In the genomic region with DNA sequence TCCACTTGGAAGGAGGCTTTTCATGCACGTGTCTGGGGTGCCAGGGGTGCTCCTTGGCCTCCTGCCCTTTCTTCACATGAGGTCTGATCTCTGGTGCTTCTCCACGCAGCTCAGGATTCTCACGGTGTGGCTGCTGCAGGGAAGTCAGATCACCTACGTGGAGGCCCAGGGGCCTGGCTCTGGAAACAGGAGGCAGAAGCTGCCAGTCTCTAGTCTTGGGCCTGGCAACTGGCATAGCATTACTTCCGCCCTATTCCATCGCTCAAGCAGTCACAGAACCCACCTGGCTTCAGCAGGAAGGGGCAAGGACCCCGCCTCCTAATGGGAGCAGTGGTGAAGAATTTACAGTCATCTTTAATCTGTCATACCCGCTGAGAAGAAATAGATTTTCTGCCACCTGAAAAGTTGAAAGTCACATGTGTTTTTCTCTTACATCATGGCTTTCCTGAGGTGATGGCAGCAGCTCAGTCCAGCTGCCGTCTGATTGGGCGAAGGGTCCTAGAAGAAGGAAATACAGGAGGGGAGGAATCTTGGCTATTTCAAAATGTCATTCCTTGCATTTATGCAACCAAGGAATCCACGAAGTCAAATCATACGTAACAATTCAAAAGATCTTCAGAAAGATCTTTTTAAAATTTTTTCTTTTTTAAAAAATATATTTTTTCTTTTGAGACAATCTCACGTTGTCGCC, we compare ENCODE assay signal across 15 cellular contexts. TPM values are rescaled to one million over a fixed set of nuclear protein-coding genes. Genes with fewer than 3 reads are reported as not detected.
DNase-seq lines count a peak whose midpoint lies in the region; ATAC-seq, FAIRE-seq and TF ChIP-seq lines count a peak whose summit lies in the region.
"Had no signal": no experiment of that assay in that cellular context is flagged by ENCODE, and none has a peak within 500 bp of the region (broad histone marks: within the 10 kb centered on the region; RNA-seq: fewer than 3 reads in every experiment).

No MANE protein-coding gene starts in this region.

- no peaks in the 10 kb centered on the region for H4K20me1 ChIP-seq in IMR-90 (ENCODE audit: insufficient read depth, low read length)
- H4K20me1 ChIP-seq: BLaER1 treated with 17β-estradiol and CSF1 and Interleukin-3, amounts not matched to agents 10 nM and 100 nM had no signal

- no peaks in the 10 kb centered on the region for H3K27me3 ChIP-seq in IMR-90 (ENCODE audit: control insufficient read depth, insufficient read depth, low read length)
- H3K27me3 ChIP-seq in trophoblast cell (ENCODE audit: insufficient read depth, low read length) = no peaks in the 10 kb centered on the region
- H3K27me3 ChIP-seq: BLaER1 treated with 17β-estradiol and CSF1 and Interleukin-3, amounts not matched to agents 10 nM and 100 nM had no signal

- H4K91ac ChIP-seq in IMR-90 (ENCODE audit: insufficient read depth, low read depth, low read length) = 0 out of 2 replicates have a peak overlapping the region, but pooled peaks have one; percentile 42
- peak overlapping the region; percentile 17 for H4K91ac ChIP-seq in trophoblast cell (ENCODE audit: low read depth, low read length)

- H3K27ac ChIP-seq in IMR-90 (ENCODE audit: insufficient read depth, low read length) = no peak overlapping the region; the same call in 1 of the 2 replicates
- no peak overlapping the region for H3K27ac ChIP-seq in kidney (ENCODE audit: low read depth in 2 of 2, low read length in 2 of 2)
- H3K27ac ChIP-seq in trophoblast cell (ENCODE audit: low read depth, low read length) = no peak overlapping the region
- H3K27ac ChIP-seq: BLaER1 treated with 17β-estradiol and CSF1 and Interleukin-3, amounts not matched to agents 10 nM and 100 nM had no signal

- BruUV-seq in IMR-90 (replicated peaks; lab: Mats Ljungman, UMichigan) = no TSS peak

- no peak overlapping the region for H4K5ac ChIP-seq in IMR-90 (ENCODE audit: low read depth, low read length)

- TF ChIP-seq POLR2A in IMR-90 (IDR thresholded peaks at IDR 0.05; ENCODE audit: low read depth, low read length) = no peak

- 100% methylated on average over 1 of the region's 14 CpGs; no CpG with 5 or more reads in 1 of the 2 experiments for WGBS in IMR-90 (ENCODE audit: extremely low coverage in 2 of 2, insufficient read length in 1 of 2), 2 experiments
- no CpG with 5 or more reads among the region's 14 CpGs for WGBS in trophoblast cell (ENCODE audit: extremely low coverage, insufficient coverage, insufficient read length)

- no peak overlapping the region for H4K8ac ChIP-seq in IMR-90 (ENCODE audit: low read depth in 2 of 2, low read length in 2 of 2)
- no peak overlapping the region for H4K8ac ChIP-seq in trophoblast cell (ENCODE audit: low read depth, low read length)

- no peak overlapping the region for H3K4me2 ChIP-seq in IMR-90 (ENCODE audit: low read depth, low read length)
- H3K4me2 ChIP-seq in trophoblast cell (ENCODE audit: low read length) = no peak overlapping the region
- H3K4me2 ChIP-seq: BLaER1 treated with 17β-estradiol and CSF1 and Interleukin-3, amounts not matched to agents 10 nM and 100 nM had no signal

- POLR2A ChIA-PET in IMR-90 (lab: Charles Lee; ENCODE audit: unreplicated experiment) = no interaction called here

- no peak for TF ChIP-seq RAD21 in IMR-90 (IDR thresholded peaks at IDR 0.05; ENCODE audit: low read length)

- H2BK5ac ChIP-seq in IMR-90 (ENCODE audit: low read depth, low read length, poor library complexity, severe bottlenecking) = no peak overlapping the region
- H2BK5ac ChIP-seq in trophoblast cell (ENCODE audit: low read depth, low read length, poor library complexity) = no peak overlapping the region

- H2BK120ac ChIP-seq in IMR-90 (ENCODE audit: low read depth, low read length) = no peak overlapping the region
- H2BK120ac ChIP-seq in trophoblast cell (ENCODE audit: insufficient read depth, low read length, poor library complexity) = no peak overlapping the region

- no peak for TF ChIP-seq CTCF in IMR-90 (conservative IDR thresholded peaks at IDR 0.05; ENCODE audit: low read depth, low read length)
- TF ChIP-seq CTCF in kidney (IDR thresholded peaks at IDR 0.05; ENCODE audit: borderline replicate concordance, extremely low read depth, insufficient read depth) = no peak

- H3K23ac ChIP-seq in IMR-90 (ENCODE audit: low read depth, low read length) = no peak overlapping the region
- no peak overlapping the region for H3K23ac ChIP-seq in trophoblast cell (ENCODE audit: low read length)

- intact Hi-C loops in IMR-90 (cut with micrococcal nuclease) (no loop called here), kidney (cut with DNase I) (no loop called here)

- CTCF ChIA-PET in IMR-90 (lab: Yijun Ruan, JAX) = interaction anchor here (0.6 kb wide), 1 partner anchor 846 kb away, joined by 4 read pairs; no protein-coding TSS in a partner anchor

- peak; percentile 19 for FAIRE-seq in G401.6 (lab: Jason Lieb, UNC)
- no peak for FAIRE-seq in kidney (lab: Jason Lieb, UNC)
- FAIRE-seq: GM12878, GM18507, H54 had no signal

- H2AK5ac ChIP-seq in IMR-90 (ENCODE audit: low read depth, low read length) (peak overlapping the region; percentile 15; the same call in 1 of the 2 replicates), trophoblast cell (ENCODE audit: low read length) (no peak overlapping the region)

- H3K4me3 ChIP-seq in IMR-90 (ENCODE audit: insufficient read depth, low read depth, low read length) (no peak overlapping the region), kidney (ENCODE audit: low read length in 2 of 2) (no peak overlapping the region), trophoblast cell (ENCODE audit: low read depth, low read length) (no peak overlapping the region)
- H3K4me3 ChIP-seq: BLaER1 treated with 17β-estradiol and CSF1 and Interleukin-3, amounts not matched to agents 10 nM and 100 nM; GM12878 had no signal

- ATAC-seq in IMR-90 (ENCODE audit: low read depth) = no peak
- ATAC-seq: GM12878, HCT116 had no signal

- H3K9me3 ChIP-seq in IMR-90 (ENCODE audit: control insufficient read depth, insufficient read depth, low read length) (no peaks in the 10 kb centered on the region), kidney (ENCODE audit: control insufficient read depth in 1 of 2, low read length in 2 of 2) (no peaks in the 10 kb centered on the region), trophoblast cell (ENCODE audit: insufficient read depth, low read depth, low read length) (no peaks in the 10 kb centered on the region)

- no peaks in the 10 kb centered on the region for H3K4me1 ChIP-seq in IMR-90 (ENCODE audit: control insufficient read depth, insufficient read depth, low read length)
- no peaks in the 10 kb centered on the region for H3K4me1 ChIP-seq in kidney (ENCODE audit: control insufficient read depth in 1 of 2, insufficient read depth in 1 of 2, low read depth in 1 of 2, low read length in 2 of 2)
- H3K4me1 ChIP-seq in trophoblast cell (ENCODE audit: control insufficient read depth in 1 of 2, insufficient read depth in 2 of 2, low read length in 2 of 2) = no peaks in the 10 kb centered on the region

- H4K12ac ChIP-seq in trophoblast cell (ENCODE audit: low read depth, low read length) = no peak overlapping the region

- no peaks in the 10 kb centered on the region for H3K79me2 ChIP-seq in trophoblast cell (ENCODE audit: control insufficient read depth, insufficient read depth, low read length, poor library complexity)

- H2BK12ac ChIP-seq in trophoblast cell (ENCODE audit: low read length) = no peak overlapping the region

- no peak overlapping the region for H2AK9ac ChIP-seq in IMR-90 (replicated peaks; ENCODE audit: low read depth, low read length, poor library complexity)

- DNase-seq in IMR-90 = no peak
- peak; percentile 35 for DNase-seq in kidney
- DNase-seq in trophoblast cell = peak; percentile 81 to 94
- DNase-seq in T-helper 1 cell = no peak
- DNase-seq in NCI-H1436 treated with DMSO at 0.1 percent for 48 hours (lab: John Stamatoyannopoulos, UW) = no peak
- DNase-seq in dermis blood vessel endothelial cell = no peak
- DNase-seq: AML-193; CD4-positive, CD25-positive, alpha-beta regulatory T cell; DMS53 had no signal

- H3K9me1 ChIP-seq in IMR-90 (ENCODE audit: insufficient read depth, low read length) = peaks cover under 1% of the 10 kb centered on the region; the same call in 1 of the 2 replicates

- H3K56ac ChIP-seq in IMR-90 (ENCODE audit: extremely low read depth, insufficient read depth, low read length) = no peak overlapping the region

- H2AFZ ChIP-seq in IMR-90 (replicated peaks; ENCODE audit: low read length, poor library complexity) (peak overlapping the region; percentile 60), trophoblast cell (ENCODE audit: insufficient read depth, low read length, poor library complexity) (no peak overlapping the region)

- in situ Hi-C loops in IMR-90 (cut with MboI; ENCODE audit: low sequenced_read_pairs) = no loop called here

- H3K14ac ChIP-seq in IMR-90 (replicated peaks; ENCODE audit: low read depth, low read length) (no peak overlapping the region), trophoblast cell (ENCODE audit: low read length) (no peak overlapping the region)

- H2BK20ac ChIP-seq in IMR-90 (ENCODE audit: low read depth, low read length) = 0 out of 2 replicates have a peak overlapping the region, but pooled peaks have one; percentile 48

- dilution Hi-C loops in IMR-90 (cut with HindIII; ENCODE audit: low sequenced_read_pairs, unreplicated experiment) = no loop called here

- H2BK15ac ChIP-seq in IMR-90 (ENCODE audit: low read depth, low read length) = peak overlapping the region; percentile 40; the same call in 1 of the 3 replicates

- H3K79me1 ChIP-seq in IMR-90 (ENCODE audit: low read depth in 1 of 2, low read length in 2 of 2) = no peaks in the 10 kb centered on the region
- no peaks in the 10 kb centered on the region for H3K79me1 ChIP-seq in trophoblast cell (ENCODE audit: low read length)

- H3K18ac ChIP-seq in IMR-90 (ENCODE audit: low read depth, low read length) = no peak overlapping the region
- no peak overlapping the region for H3K18ac ChIP-seq in trophoblast cell (ENCODE audit: low read length)

- H3K36me3 ChIP-seq in IMR-90 (ENCODE audit: control insufficient read depth, insufficient read depth, low read length) (no peaks in the 10 kb centered on the region), kidney (ENCODE audit: control insufficient read depth in 1 of 2, insufficient read depth in 2 of 2, low read length in 2 of 2) (no peaks in the 10 kb centered on the region), trophoblast cell (ENCODE audit: control insufficient read depth in 1 of 2, insufficient read depth in 2 of 2, low read length in 2 of 2) (no peaks in the 10 kb centered on the region)
- H3K36me3 ChIP-seq: BLaER1 treated with 17β-estradiol and CSF1 and Interleukin-3, amounts not matched to agents 10 nM and 100 nM had no signal

- H3K4ac ChIP-seq in IMR-90 (ENCODE audit: low read depth, low read length) = no peak overlapping the region
- H3K4ac ChIP-seq in trophoblast cell (ENCODE audit: low read depth, low read length) = no peak overlapping the region

- H3K9ac ChIP-seq in IMR-90 (ENCODE audit: low read depth, low read length) = no peak overlapping the region
- H3K9ac ChIP-seq in kidney (ENCODE audit: low read length in 2 of 2) = no peak overlapping the region
- H3K9ac ChIP-seq in trophoblast cell (ENCODE audit: low read length) = no peak overlapping the region
- H3K9ac ChIP-seq: BLaER1 treated with 17β-estradiol and CSF1 and Interleukin-3, amounts not matched to agents 10 nM and 100 nM had no signal

RNA-seq across cellular contexts. Expression of gene DKK3, which starts 50.1 kb away (rescaled TPM):
- total RNA-seq in IMR-90 (2012; rRNA removed) = 348 and 453 TPM in 2 replicates
- polyA plus RNA-seq in IMR-90 (2012; rRNA removed) = 838 and 964 TPM in 2 replicates
- 812 and 1,206 TPM in 2 replicates for polyA plus RNA-seq in IMR-90 (2012; cell fraction: cytosol; rRNA removed)
- 383 and 412 TPM in 2 replicates for polyA plus RNA-seq in IMR-90 (2012; cell fraction: nucleus; rRNA removed; ENCODE audit: low replicate concordance)
- total RNA-seq in kidney = 59.5 TPM
- 49.6 TPM for polyA plus RNA-seq in kidney (ENCODE audit: insufficient read depth, low read depth, low replicate concordance)
- polyA plus RNA-seq in trophoblast cell (2013) = 41.2 and 42.2 TPM in 2 replicates
- 107 and 156 TPM in 2 replicates for total RNA-seq in dermis blood vessel endothelial cell
- total RNA-seq: CD4-positive, CD25-positive, alpha-beta regulatory T cell had no signal

RNA-seq across cellular contexts. Expression of gene MICAL2, which starts 51.8 kb away (rescaled TPM):
- total RNA-seq in IMR-90 (2012; rRNA removed) (285 and 336 TPM in 2 replicates), kidney (64.5 TPM), dermis blood vessel endothelial cell (110 and 124 TPM in 2 replicates)
- polyA plus RNA-seq in IMR-90 (2012; rRNA removed) (141 and 170 TPM in 2 replicates), kidney (ENCODE audit: insufficient read depth, low read depth, low replicate concordance) (7.8 TPM)
- polyA plus RNA-seq in IMR-90 (2012; cell fraction: cytosol; rRNA removed) = 63.9 and 84.9 TPM in 2 replicates
- polyA plus RNA-seq in IMR-90 (2012; cell fraction: nucleus; rRNA removed; ENCODE audit: low replicate concordance) = 109 and 162 TPM in 2 replicates
- 24.5 and 30.8 TPM in 2 replicates for polyA plus RNA-seq in trophoblast cell (2013)

Comparison
In these comparisons a context has a peak if more than half of its experiments do, and no peak if none do; other contexts are left out.
1. DNase-seq: peak in kidney (single experiment) and trophoblast cell (2 of 2); none in IMR-90 (single experiment), T-helper 1 cell (0 of 5), NCI-H1436 treated with DMSO at 0.1 percent for 48 hours (single experiment) and dermis blood vessel endothelial cell (single experiment).